7 cellular contexts compared by ENCODE assay signal in the genomic region with DNA sequence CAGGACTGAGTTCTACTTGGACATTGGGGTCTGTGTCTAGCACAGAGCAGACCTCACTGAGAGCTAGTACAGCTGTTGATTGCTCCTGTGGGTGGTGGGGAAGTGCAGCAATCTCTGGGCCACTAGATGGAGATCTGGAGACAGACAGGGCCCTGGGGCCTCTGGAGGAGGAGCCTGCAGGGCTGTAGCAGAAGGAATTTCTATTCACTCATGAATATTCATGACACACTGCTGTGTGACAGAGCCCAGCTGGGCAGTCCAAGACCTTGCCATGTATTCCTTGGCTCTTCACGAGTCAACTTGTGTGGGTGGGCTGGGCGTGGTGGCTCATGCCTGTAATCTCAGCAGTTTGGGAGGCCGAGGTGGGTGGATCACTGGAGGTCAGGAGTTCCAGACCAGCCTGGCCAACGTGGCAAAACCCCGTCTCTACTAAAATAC. TPM values are rescaled to one million over a fixed set of nuclear protein-coding genes. Genes with fewer than 3 reads are reported as not detected.
DNase-seq lines count a peak whose midpoint lies in the region; ATAC-seq, FAIRE-seq and TF ChIP-seq lines count a peak whose summit lies in the region.

No MANE protein-coding gene starts in this region.

- no peaks in the 10 kb centered on the region for H3K79me2 ChIP-seq in H1 (ENCODE audit: control insufficient read depth in 1 of 2, insufficient read depth in 2 of 2, low read length in 2 of 2)

- H3K36me3 ChIP-seq in H1 (ENCODE audit: control insufficient read depth in 2 of 4, insufficient read depth in 4 of 4, low read length in 3 of 4), result peaks cover 10 to 50% (median 26%) of the 10 kb centered on the region in 4 experiments

- peaks cover 0 to 7% (median 3%) of the 10 kb centered on the region in 4 experiments; a peak in 5 of 7 replicates for H3K4me1 ChIP-seq in H1 (replicated peaks in 1 of 4; ENCODE audit: control insufficient read depth in 3 of 4, insufficient read depth in 4 of 4, low read length in 3 of 4)

- CTCF ChIA-PET in H1 (lab: Charles Lee; ENCODE audit: partially characterized antibody), result interaction anchor here (0.6 to 3.2 kb wide), 21 partner anchors 10 to 208 kb away, joined by 3 to 40 read pairs (median 4); no protein-coding TSS in a partner anchor

- no peak overlapping the region for H2BK12ac ChIP-seq in H1 (ENCODE audit: low read depth, low read length)

- 0 out of 2 replicates have a peak overlapping the region, but pooled peaks have one; percentile 7 for H2BK5ac ChIP-seq in H1 (ENCODE audit: low read depth, low read length)

- H3K79me1 ChIP-seq in H1 (ENCODE audit: low read depth, low read length), result 0 out of 2 replicates have a peak, but pooled peaks cover 3% of the 10 kb centered on the region

- peak in 1 of 2 experiments; percentile 17; a peak in 1 of 3 replicates for TF ChIP-seq POLR2A in H1 (IDR thresholded peaks at IDR 0.05; ENCODE audit: control extremely low read depth in 1 of 2, low read depth in 2 of 2, low read length in 2 of 2)

- H2BK120ac ChIP-seq in H1 (replicated peaks; ENCODE audit: low read depth, low read length), result no peak overlapping the region

- no peaks in the 10 kb centered on the region for H3K23me2 ChIP-seq in H1 (ENCODE audit: low read depth, low read length)

- no peak for TF ChIP-seq EP300 in H1 (IDR thresholded peaks at IDR 0.05; ENCODE audit: borderline replicate concordance in 1 of 2, low read depth in 2 of 2, low read length in 2 of 2)

- H3K23ac ChIP-seq in H1 (ENCODE audit: insufficient read length), result no peak overlapping the region

- no peak overlapping the region for H2AFZ ChIP-seq in H1 (ENCODE audit: low read length)

- H3K9ac ChIP-seq in H1 (replicated peaks in 1 of 4; ENCODE audit: extremely low read depth in 1 of 4, low read depth in 3 of 4, low read length in 3 of 4), result no peak overlapping the region

- in situ Hi-C loops in SK-MEL-5 (cut with HindIII; ENCODE audit: low pct_unique_long_range_greater_than_20kb, low sequenced_read_pairs), result no loop called here

- 75% methylated on average over 5 of the region's 5 CpGs; no CpG with 5 or more reads in 1 of the 2 experiments for whole genome bisulfite sequencing in H1 (ENCODE audit: extremely low coverage in 1 of 2, insufficient coverage in 1 of 2, insufficient read length in 1 of 2, insufficient replicate concordance in 2 of 2, low coverage in 1 of 2, low lambda C conversion rate in 2 of 2, missing lambda C conversion rate in 1 of 2), 2 experiments

- no peak overlapping the region for H3K14ac ChIP-seq in H1 (ENCODE audit: insufficient read length)

- POLR2A ChIA-PET in H1 (lab: Charles Lee; ENCODE audit: partially characterized antibody), result interaction anchor here (0.6 to 4.4 kb wide), 8 partner anchors 10 to 1127 kb away, joined by 3 to 26 read pairs (median 4); a partner anchor contains a TSS

- peak; percentile 96 for FAIRE-seq in H1 (lab: Jason Lieb, UNC)

- no peak overlapping the region for H4K91ac ChIP-seq in H1 (replicated peaks; ENCODE audit: insufficient read length, low read length)

- no peak overlapping the region for H2AK5ac ChIP-seq in H1 (ENCODE audit: low read depth, low read length)

- H3K27ac ChIP-seq in H1 (ENCODE audit: low read depth, low read length), result no peak overlapping the region

- no peak overlapping the region for H3K4ac ChIP-seq in H1 (replicated peaks; ENCODE audit: insufficient read length, low read depth, low read length)

- H3K56ac ChIP-seq in H1 (replicated peaks; ENCODE audit: insufficient read length, low read depth, low read length), result no peak overlapping the region

- H3K27me3 ChIP-seq in H1 (replicated peaks in 1 of 4; ENCODE audit: control insufficient read depth in 3 of 4, extremely low read depth in 1 of 4, insufficient read depth in 3 of 4, low read length in 3 of 4), result no peaks in the 10 kb centered on the region

- H3K4me3 ChIP-seq in H1 (ENCODE audit: extremely low read depth in 1 of 4, insufficient read depth in 2 of 4, low read depth in 3 of 4, low read length in 4 of 4), result no peak overlapping the region

- no peak overlapping the region for H2BK15ac ChIP-seq in H1 (ENCODE audit: low read length)

- DNase-seq in ELR (ENCODE audit: low read depth), result peak; percentile 92
- DNase-seq in HS-5 (ENCODE audit: low read depth), result peak; percentile 54
- peak; percentile 81 for DNase-seq in SK-MEL-5 (ENCODE audit: low read depth, low spot score)
- DNase-seq in H1 (ENCODE audit: low read depth in 1 of 2, low spot score in 2 of 2), result peak; percentile 47 to 59
- peak; percentile 85 for DNase-seq in midbrain (lab: John Stamatoyannopoulos, UW)

- no peak overlapping the region for H3K4me2 ChIP-seq in H1 (ENCODE audit: insufficient read depth in 1 of 2, low read depth in 2 of 2, low read length in 2 of 2)

- TF ChIP-seq CTCF in H1 (IDR thresholded peaks at IDR 0.05; ENCODE audit: control extremely low read depth in 1 of 3, insufficient read depth in 1 of 3, low read depth in 1 of 3, low read length in 3 of 3), result peak; percentile 60 to 84 (median 73)

- no peak overlapping the region for H3K18ac ChIP-seq in H1 (ENCODE audit: extremely low read depth, low read length)

- no peak overlapping the region for H2BK20ac ChIP-seq in H1 (ENCODE audit: low read length)

- no peak overlapping the region for H4K8ac ChIP-seq in H1 (ENCODE audit: extremely low read depth, insufficient read depth, low read length)

- peaks cover 11 to 24% of the 10 kb centered on the region in 2 experiments for H4K20me1 ChIP-seq in H1 (replicated peaks in 1 of 2; ENCODE audit: control insufficient read depth in 1 of 2, insufficient read depth in 2 of 2, low read length in 2 of 2)

- no peak for ATAC-seq in HG03108 (IDR thresholded peaks at IDR 0.05; ENCODE audit: unreplicated experiment)
- no peak for ATAC-seq in HG03378 (IDR thresholded peaks at IDR 0.05; ENCODE audit: unreplicated experiment)

- H4K5ac ChIP-seq in H1 (ENCODE audit: insufficient read length, low read depth, low read length), result no peak overlapping the region

- no peaks in the 10 kb centered on the region for H3K9me3 ChIP-seq in H1 (ENCODE audit: insufficient read depth in 2 of 2, low read depth in 1 of 2, low read length in 1 of 2)

- TF ChIP-seq RAD21 in H1 (IDR thresholded peaks at IDR 0.05 in 1 of 2, conservative IDR thresholded peaks at IDR 0.05 in 1 of 2; ENCODE audit: low read depth in 2 of 2, low read length in 2 of 2), result peak; percentile 44 to 58

TF ChIP-seq in H1, 55 proteins besides CTCF, POLR2A, EP300 and RAD21 (continues in another document):
- TF ChIP-seq TEAD4 (IDR thresholded peaks at IDR 0.05; ENCODE audit: low read depth, low read length) (peak; percentile 49; the same call in 1 of the 2 replicates), KDM1A (IDR thresholded peaks at IDR 0.05; ENCODE audit: borderline replicate concordance, low read length) (no peak), NANOG (IDR thresholded peaks at IDR 0.05; ENCODE audit: insufficient read depth, low read depth, low read length, poor library complexity, severe bottlenecking) (peak; percentile 47), TCF12 (IDR thresholded peaks at IDR 0.05; ENCODE audit: low read depth, low read length) (0 out of 2 replicates have a peak, but pooled peaks have one; percentile 14), SAP30 (IDR thresholded peaks at IDR 0.05; ENCODE audit: insufficient read depth, insufficient replicate concordance, low read length) (peak; percentile 57), SP1 (IDR thresholded peaks at IDR 0.05; ENCODE audit: low read depth, low read length) (peak; percentile 53; the same call in 1 of the 2 replicates), SIN3A (conservative IDR thresholded peaks at IDR 0.05 in 1 of 2, IDR thresholded peaks at IDR 0.05 in 1 of 2; ENCODE audit: low read depth in 1 of 2, low read length in 2 of 2) (peak; percentile 96 to 97)

RNA-seq across cellular contexts. Expression of a gene that starts 37.5 kb away (rescaled TPM):
- 26.5 and 26.6 TPM in 2 replicates for total RNA-seq in SK-MEL-5 (2014; rRNA removed; shearing (Covaris generic))
- 35.2 and 39.6 TPM in 2 replicates for polyA plus RNA-seq in SK-MEL-5 (2015; cell fraction: cytosol; rRNA removed)
- polyA plus RNA-seq in SK-MEL-5 (2015; cell fraction: nucleus; rRNA removed), result 178 and 203 TPM in 2 replicates
- total RNA-seq in H1 (2021; fragmentation: NEBNext Ultra II Directional; extraction: Animal tissue kit (Norgen Biotek cat#: 25700)), result 106 and 114 TPM in 2 replicates
- polyA plus RNA-seq in H1 (2011; rRNA removed), result 57.7 and 76.6 TPM in 2 replicates
- 111 TPM for polyA plus RNA-seq in H1 (2011; cell fraction: cytosol; rRNA removed)
- polyA plus RNA-seq in H1 (2011; cell fraction: nucleus; rRNA removed), result 292 TPM
- 78.9 to 101 TPM (median 93.9 TPM) in 4 replicates for polyA plus RNA-seq in H1 (2012, experiment 1 of 2)
- 16.4 TPM for polyA plus RNA-seq in H1 (2012, experiment 2 of 2)
- polyA plus RNA-seq in H1 (2013, experiment 1 of 2), result 104 TPM
- polyA plus RNA-seq in H1 (2013, experiment 2 of 2), result 87.0 TPM
- 45.0 and 55.2 TPM in 2 replicates for polyA minus RNA-seq in H1 (2011; rRNA and poly(A)+ RNA removed)
- 33.8 TPM for polyA minus RNA-seq in H1 (2011; cell fraction: cytosol; rRNA and poly(A)+ RNA removed)
- polyA minus RNA-seq in H1 (2011; cell fraction: nucleus; rRNA and poly(A)+ RNA removed), result 74.1 TPM

RNA-seq across cellular contexts. Expression of a gene that starts 37.6 kb away (rescaled TPM):
- 30.6 and 33.5 TPM in 2 replicates for total RNA-seq in SK-MEL-5 (2014; rRNA removed; shearing (Covaris generic))
- polyA plus RNA-seq in SK-MEL-5 (2015; cell fraction: cytosol; rRNA removed), result 46.4 and 49.6 TPM in 2 replicates
- 35.4 and 44.6 TPM in 2 replicates for polyA plus RNA-seq in SK-MEL-5 (2015; cell fraction: nucleus; rRNA removed)
- total RNA-seq in H1 (2021; fragmentation: NEBNext Ultra II Directional; extraction: Animal tissue kit (Norgen Biotek cat#: 25700)), result 68.3 and 73.7 TPM in 2 replicates
- polyA plus RNA-seq in H1 (2011; rRNA removed), result 67.1 and 87.0 TPM in 2 replicates
- 81.6 TPM for polyA plus RNA-seq in H1 (2011; cell fraction: cytosol; rRNA removed)
- 85.0 TPM for polyA plus RNA-seq in H1 (2011; cell fraction: nucleus; rRNA removed)
- polyA plus RNA-seq in H1 (2012, experiment 1 of 2), result 64.7 to 67.4 TPM (median 66.0 TPM) in 4 replicates
- polyA plus RNA-seq in H1 (2012, experiment 2 of 2), result 71.8 TPM
- 29.2 TPM for polyA plus RNA-seq in H1 (2013, experiment 1 of 2)
- 30.1 TPM for polyA plus RNA-seq in H1 (2013, experiment 2 of 2)
- polyA minus RNA-seq in H1 (2011; rRNA and poly(A)+ RNA removed), result 70.4 and 79.2 TPM in 2 replicates
- polyA minus RNA-seq in H1 (2011; cell fraction: cytosol; rRNA and poly(A)+ RNA removed), result 56.6 TPM
- polyA minus RNA-seq in H1 (2011; cell fraction: nucleus; rRNA and poly(A)+ RNA removed), result 44.6 TPM

RNA-seq across cellular contexts. Expression of a gene that starts 54.8 kb away (rescaled TPM):
- total RNA-seq in SK-MEL-5 (2014; rRNA removed; shearing (Covaris generic)), result 21.0 and 30.2 TPM in 2 replicates
- 30.5 and 35.5 TPM in 2 replicates for polyA plus RNA-seq in SK-MEL-5 (2015; cell fraction: cytosol; rRNA removed)
- polyA plus RNA-seq in SK-MEL-5 (2015; cell fraction: nucleus; rRNA removed), result 32.5 and 47.5 TPM in 2 replicates
- total RNA-seq in H1 (2021; fragmentation: NEBNext Ultra II Directional; extraction: Animal tissue kit (Norgen Biotek cat#: 25700)), result 28.3 and 33.2 TPM in 2 replicates
- polyA plus RNA-seq in H1 (2011; rRNA removed), result 41.6 and 53.5 TPM in 2 replicates
- 64.3 TPM for polyA plus RNA-seq in H1 (2011; cell fraction: cytosol; rRNA removed)
- 96.7 TPM for polyA plus RNA-seq in H1 (2011; cell fraction: nucleus; rRNA removed)
- polyA plus RNA-seq in H1 (2012, experiment 1 of 2), result 26.7 to 59.8 TPM (median 48.4 TPM) in 4 replicates
- polyA plus RNA-seq in H1 (2012, experiment 2 of 2), result 31.8 TPM
- polyA plus RNA-seq in H1 (2013, experiment 1 of 2), result 29.3 TPM
- polyA plus RNA-seq in H1 (2013, experiment 2 of 2), result 28.1 TPM
- 22.4 and 25.3 TPM in 2 replicates for polyA minus RNA-seq in H1 (2011; rRNA and poly(A)+ RNA removed)
- 13.9 TPM for polyA minus RNA-seq in H1 (2011; cell fraction: cytosol; rRNA and poly(A)+ RNA removed)
- 33.3 TPM for polyA minus RNA-seq in H1 (2011; cell fraction: nucleus; rRNA and poly(A)+ RNA removed)
